ENCODE assay signal across 8 cellular contexts in genomic region chr14:106459971-106460730, GRCh38.
DNase-seq lines count a peak whose midpoint lies in the region; ATAC-seq and TF ChIP-seq lines count a peak whose summit lies in the region.

No MANE protein-coding gene starts in this region.

- DNase-seq in H4 (ENCODE audit: low spot score) (peak; percentile 83), RWPE1 (ENCODE audit: low spot score) (peak; percentile 3), NCI-H2081 treated with DMSO at 0.1 percent for 48 hours (lab: John Stamatoyannopoulos, UW) (no peak), cortex of kidney (lab: John Stamatoyannopoulos, UW) (no peak), anterior cingulate cortex (lab: John Stamatoyannopoulos, UW) (no peak)
- DNase-seq in activated gamma-delta T cell treated with anti-CD3 and anti-CD28 coated beads, Interleukin-2, amount 50 U/mL, for 16 hours (ENCODE audit: low read depth) = peak; percentile 52
- DNase-seq in stimulated activated CD8-positive, alpha-beta memory T cell treated with anti-CD3 and anti-CD28 coated beads, Interleukin-12 subunit alpha, Interleukin-12 subunit beta, amount 100 ng/mL, for 24 hours (ENCODE audit: extremely low read depth) = peak; percentile 27

- no peak overlapping the region for H3K27ac ChIP-seq in RWPE1

- TF ChIP-seq CTCF in RWPE1 (conservative IDR thresholded peaks at IDR 0.05; ENCODE audit: low read depth) = 0 out of 2 replicates have a peak, but pooled peaks have one; percentile 17

- POLR2A ChIA-PET in RWPE1 (lab: Yijun Ruan, JAX; ENCODE audit: low non-redundant PET) = no interaction called here

- CTCF ChIA-PET in RWPE1 (lab: Yijun Ruan, JAX) = no interaction called here

- ATAC-seq in GM18498 (IDR thresholded peaks at IDR 0.05; ENCODE audit: unreplicated experiment) = no peak

Comparison
In these comparisons a context has a peak if more than half of its experiments do, and no peak if none do; other contexts are left out.
1. DNase-seq: peak in H4 (single experiment), RWPE1 (single experiment), activated gamma-delta T cell treated with anti-CD3 and anti-CD28 coated beads, Interleukin-2, amount 50 U/mL, for 16 hours (single experiment) and stimulated activated CD8-positive, alpha-beta memory T cell treated with anti-CD3 and anti-CD28 coated beads, Interleukin-12 subunit alpha, Interleukin-12 subunit beta, amount 100 ng/mL, for 24 hours (single experiment); none in NCI-H2081 treated with DMSO at 0.1 percent for 48 hours (single experiment), cortex of kidney (single experiment) and anterior cingulate cortex (0 of 58).